In the genomic region with DNA sequence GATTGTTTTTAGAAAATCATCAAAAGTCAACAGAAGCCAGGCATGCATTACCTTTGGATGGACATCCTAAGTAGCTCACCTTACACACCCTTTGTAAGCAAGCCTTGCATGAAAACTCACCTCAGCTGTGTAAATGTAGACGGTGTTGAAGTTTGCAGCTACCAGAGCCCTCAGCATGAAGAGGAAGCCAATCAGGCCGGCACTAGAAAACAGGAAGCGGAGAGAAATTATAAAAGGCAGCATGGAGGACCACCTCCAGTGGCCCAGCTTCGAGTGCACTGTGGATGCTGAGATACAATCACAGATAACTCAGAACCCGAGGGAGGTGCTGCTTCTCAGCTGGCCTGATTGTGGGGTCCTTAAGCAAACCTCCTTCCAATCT, we compare ENCODE assay signal across 9 cellular contexts.
DNase-seq lines count a peak whose midpoint lies in the region; ATAC-seq lines count a peak whose summit lies in the region.
"Had no signal": no experiment of that assay in that cellular context is flagged by ENCODE, and none has a peak within 500 bp of the region (broad histone marks: within the 10 kb centered on the region; RNA-seq: fewer than 3 reads in every experiment).

No MANE protein-coding gene starts in this region.

- no peak for DNase-seq in activated CD4-positive, alpha-beta memory T cell treated with anti-CD3 and anti-CD28 coated beads, Interleukin-2, amount 10 ng/mL, durations not matched to agents 7 days and 5 days
- DNase-seq in activated CD4-positive, alpha-beta memory T cell treated with anti-CD3 and anti-CD28 coated beads for 36 hours, result no peak
- peak; percentile 62 for DNase-seq in NCI-H1092 treated with DMSO at 0.1 percent for 48 hours (lab: John Stamatoyannopoulos, UW)
- peak; percentile 48 for DNase-seq in SKM-1 (lab: John Stamatoyannopoulos, UW; ENCODE audit: unreplicated experiment)
- no peak for DNase-seq in stimulated activated naive B cell treated with anti-CD40 and anti-IgM and Interleukin-4, amounts not matched to agents 10 μg/mL and 1 μg/mL and 100 μg/mL, for 72 hours
- DNase-seq in iPS-NIHi11 (ENCODE audit: low spot score), result no peak
- DNase-seq in iPS-NIHi7 (ENCODE audit: extremely low spot score), result no peak
- DNase-seq: dermis blood vessel endothelial cell had no signal

- H3K4me1 Mint-ChIP-seq in activated CD4-positive, alpha-beta memory T cell treated with anti-CD3 and anti-CD28 coated beads, Interleukin-2, amount 10 ng/mL, durations not matched to agents 7 days and 5 days, result peaks cover 26% of the 10 kb centered on the region
- H3K4me1 Mint-ChIP-seq in activated CD4-positive, alpha-beta memory T cell treated with anti-CD3 and anti-CD28 coated beads for 36 hours (ENCODE audit: low read depth), result peaks cover 24% of the 10 kb centered on the region
- H3K4me1 Mint-ChIP-seq in stimulated activated naive B cell treated with anti-CD40 and anti-IgM and Interleukin-4, amounts not matched to agents 10 μg/mL and 1 μg/mL and 100 μg/mL, for 72 hours, result peaks cover 2 to 14% of the 10 kb centered on the region in 2 donors

- ATAC-seq in stimulated activated naive B cell treated with anti-CD40 and anti-IgM and Interleukin-4, amounts not matched to agents 10 μg/mL and 1 μg/mL and 100 μg/mL, for 72 hours (replicated peaks), result peak; percentile 68 to 69
- ATAC-seq in HG02970 (IDR thresholded peaks at IDR 0.05; ENCODE audit: low FRiP score, unreplicated experiment), result no peak

- CTCF ChIA-PET in activated CD4-positive, alpha-beta memory T cell treated with anti-CD3 and anti-CD28 coated beads, Interleukin-2, amount 10 ng/mL, durations not matched to agents 7 days and 5 days (lab: Charles Lee), result interaction anchor here (1.7 kb wide), 1 partner anchor 113 kb away, joined by 7 read pairs; no protein-coding TSS in a partner anchor
- CTCF ChIA-PET in activated CD4-positive, alpha-beta memory T cell treated with anti-CD3 and anti-CD28 coated beads for 36 hours (lab: Charles Lee), result interaction anchor here (1.3 kb wide), 1 partner anchor 113 kb away, joined by 3 read pairs; no protein-coding TSS in a partner anchor

- intact Hi-C loops in activated CD4-positive, alpha-beta memory T cell treated with anti-CD3 and anti-CD28 coated beads for 36 hours (cut with micrococcal nuclease), result loop anchor here (2.0 to 10.0 kb wide), 3 partner anchors 17 to 239 kb away; partner anchors contain the start of gene TRIM24

- H3K4me3 Mint-ChIP-seq in activated CD4-positive, alpha-beta memory T cell treated with anti-CD3 and anti-CD28 coated beads, Interleukin-2, amount 10 ng/mL, durations not matched to agents 7 days and 5 days, result no peak overlapping the region
- no peak overlapping the region for H3K4me3 Mint-ChIP-seq in activated CD4-positive, alpha-beta memory T cell treated with anti-CD3 and anti-CD28 coated beads for 36 hours
- no peak overlapping the region for H3K4me3 Mint-ChIP-seq in stimulated activated naive B cell treated with anti-CD40 and anti-IgM and Interleukin-4, amounts not matched to agents 10 μg/mL and 1 μg/mL and 100 μg/mL, for 72 hours

- no peaks in the 10 kb centered on the region for H3K36me3 Mint-ChIP-seq in activated CD4-positive, alpha-beta memory T cell treated with anti-CD3 and anti-CD28 coated beads, Interleukin-2, amount 10 ng/mL, durations not matched to agents 7 days and 5 days (ENCODE audit: low read depth)
- H3K36me3 Mint-ChIP-seq in activated CD4-positive, alpha-beta memory T cell treated with anti-CD3 and anti-CD28 coated beads for 36 hours, result no peaks in the 10 kb centered on the region
- H3K36me3 Mint-ChIP-seq in stimulated activated naive B cell treated with anti-CD40 and anti-IgM and Interleukin-4, amounts not matched to agents 10 μg/mL and 1 μg/mL and 100 μg/mL, for 72 hours, result no peaks in the 10 kb centered on the region

- H3K27ac Mint-ChIP-seq in activated CD4-positive, alpha-beta memory T cell treated with anti-CD3 and anti-CD28 coated beads, Interleukin-2, amount 10 ng/mL, durations not matched to agents 7 days and 5 days, result peak overlapping the region; percentile 56
- no peak overlapping the region for H3K27ac Mint-ChIP-seq in activated CD4-positive, alpha-beta memory T cell treated with anti-CD3 and anti-CD28 coated beads for 36 hours
- H3K27ac Mint-ChIP-seq in stimulated activated naive B cell treated with anti-CD40 and anti-IgM and Interleukin-4, amounts not matched to agents 10 μg/mL and 1 μg/mL and 100 μg/mL, for 72 hours, result no peak overlapping the region

- POLR2A ChIA-PET in activated CD4-positive, alpha-beta memory T cell treated with anti-CD3 and anti-CD28 coated beads, Interleukin-2, amount 10 ng/mL, durations not matched to agents 7 days and 5 days (lab: Charles Lee), result no interaction called here
- POLR2A ChIA-PET in activated CD4-positive, alpha-beta memory T cell treated with anti-CD3 and anti-CD28 coated beads for 36 hours (lab: Charles Lee), result no interaction called here

- H3K27me3 Mint-ChIP-seq in activated CD4-positive, alpha-beta memory T cell treated with anti-CD3 and anti-CD28 coated beads, Interleukin-2, amount 10 ng/mL, durations not matched to agents 7 days and 5 days, result peaks cover 20% of the 10 kb centered on the region
- no peaks in the 10 kb centered on the region for H3K27me3 Mint-ChIP-seq in activated CD4-positive, alpha-beta memory T cell treated with anti-CD3 and anti-CD28 coated beads for 36 hours
- H3K27me3 Mint-ChIP-seq in stimulated activated naive B cell treated with anti-CD40 and anti-IgM and Interleukin-4, amounts not matched to agents 10 μg/mL and 1 μg/mL and 100 μg/mL, for 72 hours, result no peaks in the 10 kb centered on the region

- peaks cover 3% of the 10 kb centered on the region for H3K9me3 Mint-ChIP-seq in activated CD4-positive, alpha-beta memory T cell treated with anti-CD3 and anti-CD28 coated beads, Interleukin-2, amount 10 ng/mL, durations not matched to agents 7 days and 5 days
- no peaks in the 10 kb centered on the region for H3K9me3 Mint-ChIP-seq in activated CD4-positive, alpha-beta memory T cell treated with anti-CD3 and anti-CD28 coated beads for 36 hours
- H3K9me3 Mint-ChIP-seq in stimulated activated naive B cell treated with anti-CD40 and anti-IgM and Interleukin-4, amounts not matched to agents 10 μg/mL and 1 μg/mL and 100 μg/mL, for 72 hours, result no peaks in the 10 kb centered on the region

Comparison
In these comparisons a context has a peak if more than half of its experiments do, and no peak if none do; other contexts are left out.
1. DNase-seq: peak in NCI-H1092 treated with DMSO at 0.1 percent for 48 hours (single experiment) and SKM-1 (single experiment); none in activated CD4-positive, alpha-beta memory T cell treated with anti-CD3 and anti-CD28 coated beads, Interleukin-2, amount 10 ng/mL, durations not matched to agents 7 days and 5 days (single experiment), activated CD4-positive, alpha-beta memory T cell treated with anti-CD3 and anti-CD28 coated beads for 36 hours (single experiment), stimulated activated naive B cell treated with anti-CD40 and anti-IgM and Interleukin-4, amounts not matched to agents 10 μg/mL and 1 μg/mL and 100 μg/mL, for 72 hours (single experiment), iPS-NIHi11 (single experiment) and iPS-NIHi7 (single experiment).